8 cellular contexts compared by ENCODE assay signal in the genomic region with DNA sequence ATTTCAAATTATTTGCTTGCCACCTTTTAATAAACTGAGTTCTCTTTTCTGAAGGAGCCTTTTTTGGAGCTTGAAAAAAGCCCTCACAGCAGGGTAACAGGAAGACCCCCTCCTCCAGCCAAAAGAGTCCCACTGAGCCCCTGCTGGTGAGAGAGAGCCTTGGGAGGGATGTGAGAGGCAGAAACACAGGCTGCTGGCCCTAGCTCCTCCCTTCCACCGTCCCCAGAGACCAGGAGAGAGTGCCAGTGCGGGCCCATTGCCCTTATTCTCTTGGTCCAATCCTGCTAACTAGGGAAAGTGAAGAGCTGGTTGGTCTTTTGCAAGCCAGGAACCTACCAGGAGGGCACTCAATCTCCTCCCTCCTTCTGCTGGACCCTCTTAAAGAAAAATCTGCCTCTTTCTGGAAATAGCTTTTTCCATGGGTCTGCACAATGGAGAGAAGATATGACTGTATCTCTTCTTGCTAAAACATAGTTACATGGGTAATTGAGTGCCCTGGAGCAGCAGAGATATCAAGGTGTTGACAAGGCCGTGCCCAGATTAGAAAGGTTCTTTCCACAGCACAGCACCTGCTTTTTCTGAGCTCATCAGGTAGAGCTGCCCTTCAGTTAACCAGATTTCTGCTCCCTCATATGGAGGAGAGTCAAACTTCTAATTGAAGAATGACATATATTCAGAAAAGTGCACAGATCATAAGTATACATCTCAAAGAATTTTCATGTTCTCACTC.
A peak's percentile ranks its signal among the peaks of the same experiment; 100 is the strongest.
DNase-seq lines count a peak whose midpoint lies in the region; ATAC-seq and TF ChIP-seq lines count a peak whose summit lies in the region.

No MANE protein-coding gene starts in this region.

- H3K36me3 Mint-ChIP-seq in CD14-positive monocyte = peaks cover 4 to 24% of the 10 kb centered on the region in 2 donors
- peaks cover 5 to 16% (median 11%) of the 10 kb centered on the region in 5 donors for H3K36me3 Mint-ChIP-seq in naive thymus-derived CD4-positive, alpha-beta T cell

- no peaks in the 10 kb centered on the region for H3K9me3 ChIP-seq in ascending aorta
- no peaks in the 10 kb centered on the region for H3K9me3 ChIP-seq in naive thymus-derived CD4-positive, alpha-beta T cell (ENCODE audit: control insufficient read depth in 2 of 3, low read length in 3 of 3)

- DNase-seq in CD14-positive monocyte (ENCODE audit: low spot score) (no peak), HEK293T (ENCODE audit: extremely low spot score) (peak; percentile 45), ascending aorta (ENCODE audit: low spot score in 2 of 2) (no peak), activated gamma-delta T cell treated with Interleukin-2 at 50 U/mL for 16 hours (no peak), NCI-H345 (lab: John Stamatoyannopoulos, UW) (no peak), nucleus accumbens (lab: John Stamatoyannopoulos, UW) (no peak)
- peak in 2 of 9 donors; percentile 9 to 22 for DNase-seq in naive thymus-derived CD4-positive, alpha-beta T cell

- H3K27me3 ChIP-seq in ascending aorta = no peaks in the 10 kb centered on the region
- no peaks in the 10 kb centered on the region for H3K27me3 ChIP-seq in naive thymus-derived CD4-positive, alpha-beta T cell (ENCODE audit: control insufficient read depth in 2 of 2, insufficient read depth in 2 of 2, low read length in 2 of 2)

- peak; percentile 42 for ATAC-seq in naive thymus-derived CD4-positive, alpha-beta T cell
- no peak for ATAC-seq in HG03025 (IDR thresholded peaks at IDR 0.05; ENCODE audit: low FRiP score, unreplicated experiment)

- H3K4me1 Mint-ChIP-seq in CD14-positive monocyte = peaks cover 34% of the 10 kb centered on the region
- H3K4me1 Mint-ChIP-seq in naive thymus-derived CD4-positive, alpha-beta T cell = peaks cover 40 to 70% (median 64%) of the 10 kb centered on the region in 7 donors

- H3K4me1 ChIP-seq in ascending aorta = peaks cover 8 to 48% of the 10 kb centered on the region in 2 donors
- H3K4me1 ChIP-seq in naive thymus-derived CD4-positive, alpha-beta T cell (ENCODE audit: control insufficient read depth in 2 of 2, insufficient read depth in 2 of 2, low read length in 2 of 2) = peaks cover 0 to 26% of the 10 kb centered on the region in 2 donors

- H3K36me3 ChIP-seq in ascending aorta = no peaks in the 10 kb centered on the region
- H3K36me3 ChIP-seq in naive thymus-derived CD4-positive, alpha-beta T cell (ENCODE audit: control insufficient read depth in 2 of 3, insufficient read depth in 3 of 3, low read length in 3 of 3) = no peaks in the 10 kb centered on the region

- POLR2A ChIA-PET in HEK293T (lab: Yijun Ruan, JAX) = no interaction called here
- POLR2A ChIA-PET in naive thymus-derived CD4-positive, alpha-beta T cell (lab: Charles Lee) = interaction anchor here (0.5 kb wide), 1 partner anchor 68 kb away, joined by 3 read pairs; no protein-coding TSS in a partner anchor

- no peak overlapping the region for H3K4me3 Mint-ChIP-seq in CD14-positive monocyte
- H3K4me3 Mint-ChIP-seq in naive thymus-derived CD4-positive, alpha-beta T cell = peak overlapping the region; percentile 65 to 89 (median 78)

- peak overlapping the region; percentile 52 to 64 for H3K27ac ChIP-seq in ascending aorta
- H3K27ac ChIP-seq in naive thymus-derived CD4-positive, alpha-beta T cell (ENCODE audit: low read depth, low read length) = peak overlapping the region; percentile 53

- no peaks in the 10 kb centered on the region for H3K9me3 Mint-ChIP-seq in CD14-positive monocyte
- H3K9me3 Mint-ChIP-seq in naive thymus-derived CD4-positive, alpha-beta T cell = no peaks in the 10 kb centered on the region

- H3K27ac Mint-ChIP-seq in CD14-positive monocyte = peak overlapping the region in 6 of 7 donors; percentile 3 to 73 (median 48)
- H3K27ac Mint-ChIP-seq in naive thymus-derived CD4-positive, alpha-beta T cell = peak overlapping the region; percentile 25 to 91 (median 86)

- TF ChIP-seq CTCF in CD14-positive monocyte (IDR thresholded peaks at IDR 0.05) = no peak
- TF ChIP-seq CTCF in ascending aorta (IDR thresholded peaks at IDR 0.05) = no peak

- no peaks in the 10 kb centered on the region for H3K27me3 Mint-ChIP-seq in CD14-positive monocyte (ENCODE audit: low read depth in 3 of 3)
- no peaks in the 10 kb centered on the region for H3K27me3 Mint-ChIP-seq in naive thymus-derived CD4-positive, alpha-beta T cell

- intact Hi-C loops in CD14-positive monocyte (cut with micrococcal nuclease) (loop anchor here in 1 of 2 donors (5.0 kb wide), 1 partner anchor 115 kb away; a partner anchor contains a TSS), ascending aorta (cut with DNase I) (no loop called here)
- intact Hi-C loops in naive thymus-derived CD4-positive, alpha-beta T cell (cut with micrococcal nuclease) = loop anchor here (2.0 to 10.0 kb wide), 6 partner anchors 74 to 612 kb away; a partner anchor contains a TSS

- H3K4me3 ChIP-seq in ascending aorta = no peak overlapping the region
- H3K4me3 ChIP-seq in naive thymus-derived CD4-positive, alpha-beta T cell (ENCODE audit: low read length) = peak overlapping the region; percentile 13

- CTCF ChIA-PET in HEK293T (lab: Yijun Ruan, JAX) = no interaction called here
- CTCF ChIA-PET in naive thymus-derived CD4-positive, alpha-beta T cell (lab: Charles Lee) = no interaction called here

TF ChIP-seq in HEK293T, 16 proteins besides CTCF, POLR2A, EP300 and RAD21:
- TF ChIP-seq L3MBTL2 (conservative IDR thresholded peaks at IDR 0.05) (no peak), CTBP1 (IDR thresholded peaks at IDR 0.05; ENCODE audit: borderline replicate concordance) (no peak), HDGF (IDR thresholded peaks at IDR 0.05; ENCODE audit: borderline replicate concordance) (no peak), FOXK2 (IDR thresholded peaks at IDR 0.05) (no peak), BHLHE40 (IDR thresholded peaks at IDR 0.05; ENCODE audit: borderline replicate concordance) (no peak), ARNT (IDR thresholded peaks at IDR 0.05) (no peak), TARDBP (IDR thresholded peaks at IDR 0.05) (no peak), NFRKB (IDR thresholded peaks at IDR 0.05) (no peak), SUZ12 (IDR thresholded peaks at IDR 0.05) (no peak), FOXM1 (IDR thresholded peaks at IDR 0.05; ENCODE audit: borderline replicate concordance) (no peak), ZNF384 (IDR thresholded peaks at IDR 0.05) (no peak), LEF1 (IDR thresholded peaks at IDR 0.05; ENCODE audit: borderline replicate concordance) (no peak)

Comparison
In these comparisons a context has a peak if more than half of its experiments do, and no peak if none do; other contexts are left out.
1. H3K4me3 Mint-ChIP-seq: peak in naive thymus-derived CD4-positive, alpha-beta T cell (10 of 10); none in CD14-positive monocyte (0 of 2).